In the genomic region with DNA sequence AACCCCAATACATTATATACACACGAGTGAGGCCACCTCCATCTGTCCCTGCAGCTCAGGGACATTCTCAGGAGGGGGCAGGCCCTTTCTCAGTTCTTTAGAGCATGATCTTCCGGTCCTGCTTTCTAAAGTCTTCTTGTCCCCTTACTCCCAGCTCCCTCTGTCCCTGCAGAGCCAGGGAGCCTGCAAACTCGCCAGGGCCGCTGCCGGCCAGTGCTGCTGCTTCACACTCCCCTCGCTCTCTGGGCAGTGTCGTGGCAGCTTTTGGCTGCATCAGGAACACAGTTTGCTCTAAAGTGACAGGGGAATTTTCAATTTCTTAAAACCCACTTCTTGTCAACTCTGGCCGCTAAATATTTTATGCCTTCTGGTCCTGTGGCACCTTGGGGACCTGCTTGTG, we compare ENCODE assay signal across 28 cellular contexts.
"Had no signal": no experiment of that assay in that cellular context is flagged by ENCODE, and none has a peak within 500 bp of the region (broad histone marks: within the 10 kb centered on the region; RNA-seq: fewer than 3 reads in every experiment).

No MANE protein-coding gene starts in this region.

- H3K4me3 Mint-ChIP-seq: dendritic cell treated with granulocyte-macrophage colony-stimulating factor and Interleukin-4, amounts not matched to agents 40 ng/mL and 50 ng/mL, for 4 days; effector memory CD8-positive, alpha-beta T cell; endodermal cell had no signal

- DNase-seq: colonic mucosa; cortex of kidney; dermis blood vessel endothelial cell; dorsolateral prefrontal cortex; effector CD4-positive, alpha-beta T cell; effector CD8-positive, alpha-beta T cell; effector memory CD4-positive, alpha-beta T cell; effector memory CD8-positive, alpha-beta T cell; endodermal cell; erythroblast; esophagus squamous epithelium; foreskin fibroblast; foreskin keratinocyte; foreskin melanocyte; gastrocnemius medialis; glutamatergic neuron; heart left ventricle; heart right ventricle had no signal

- H3K9me3 Mint-ChIP-seq: dendritic cell treated with granulocyte-macrophage colony-stimulating factor and Interleukin-4, amounts not matched to agents 40 ng/mL and 50 ng/mL, for 4 days; effector memory CD8-positive, alpha-beta T cell; endodermal cell had no signal

- H3K27ac Mint-ChIP-seq: dendritic cell treated with granulocyte-macrophage colony-stimulating factor and Interleukin-4, amounts not matched to agents 40 ng/mL and 50 ng/mL, for 4 days; effector memory CD8-positive, alpha-beta T cell; endodermal cell had no signal

- FAIRE-seq: colon, endometrium, endothelial cell of umbilical vein, frontal cortex had no signal

- H3K27me3 ChIP-seq: colonic mucosa, dorsolateral prefrontal cortex, esophagus muscularis mucosa, esophagus squamous epithelium, foreskin keratinocyte, gastrocnemius medialis, gastroesophageal sphincter, heart left ventricle had no signal

- H3K9me3 ChIP-seq: colonic mucosa, esophagus muscularis mucosa, esophagus squamous epithelium, gastrocnemius medialis, gastroesophageal sphincter, heart left ventricle, heart right ventricle had no signal

- ATAC-seq: effector memory CD8-positive, alpha-beta T cell; esophagus mucosa; foreskin keratinocyte; gastrocnemius medialis; gastroesophageal sphincter; heart left ventricle; heart right ventricle had no signal

- H3K4me1 ChIP-seq: colonic mucosa, esophagus muscularis mucosa, esophagus squamous epithelium, gastrocnemius medialis, gastroesophageal sphincter, heart left ventricle, heart right ventricle had no signal

- H3K4me1 Mint-ChIP-seq: endodermal cell had no signal

- H3K36me3 ChIP-seq: colonic mucosa, esophagus muscularis mucosa, gastrocnemius medialis, heart left ventricle, heart right ventricle had no signal

- H3K4me3 ChIP-seq: colonic mucosa, coronary artery, dorsolateral prefrontal cortex, esophagus muscularis mucosa, esophagus squamous epithelium, gastrocnemius medialis, gastroesophageal sphincter, heart left ventricle, heart right ventricle had no signal

- H3K27ac ChIP-seq: colonic mucosa, coronary artery, dorsolateral prefrontal cortex, epithelial cell of prostate, esophagus muscularis mucosa, esophagus squamous epithelium, foreskin keratinocyte, gastrocnemius medialis, gastroesophageal sphincter, heart left ventricle, heart right ventricle had no signal
